30 cellular contexts compared by ENCODE assay signal in genomic region chr2:99638791-99639190, GRCh38.
"Had no signal": no experiment of that assay in that cellular context is flagged by ENCODE, and none has a peak within 500 bp of the region (broad histone marks: within the 10 kb centered on the region; RNA-seq: fewer than 3 reads in every experiment).

No MANE protein-coding gene starts in this region.

- H3K36me3 ChIP-seq: cardiac muscle cell, gastrocnemius medialis, left ventricle myocardium inferior, pancreas, sigmoid colon, stomach, thyroid gland, upper lobe of right lung had no signal

- H3K27ac ChIP-seq: body of pancreas, cardiac muscle cell, coronary artery, dorsolateral prefrontal cortex, gastrocnemius medialis, left ventricle myocardium inferior, pancreas, psoas muscle, sigmoid colon, stomach, thyroid gland, upper lobe of right lung had no signal

- H3K27me3 ChIP-seq: body of pancreas, cardiac muscle cell, dorsolateral prefrontal cortex, gastrocnemius medialis, pancreas, sigmoid colon, stomach, thyroid gland, upper lobe of right lung had no signal

- H3K4me3 ChIP-seq: body of pancreas, cardiac muscle cell, coronary artery, dorsolateral prefrontal cortex, gastrocnemius medialis, left ventricle myocardium inferior, pancreas, psoas muscle, sigmoid colon, stomach, thyroid gland, upper lobe of right lung had no signal

- H3K9me3 ChIP-seq: gastrocnemius medialis, left ventricle myocardium inferior, pancreas, psoas muscle, sigmoid colon, stomach, thyroid gland, upper lobe of right lung had no signal

- H3K27ac Mint-ChIP-seq: activated naive CD8-positive, alpha-beta T cell had no signal

- DNase-seq: activated CD4-positive, alpha-beta T cell treated with anti-CD3 and anti-CD28 coated beads for 4 hours; activated CD4-positive, alpha-beta T cell treated with anti-CD3 and anti-CD28 coated beads, Interleukin-2, amount 50 U/mL, for 48 hours; activated CD8-positive, alpha-beta memory T cell treated with anti-CD3 and anti-CD28 coated beads for 24 hours; activated effector memory CD4-positive, alpha-beta T cell treated with Interleukin-2 at 50 U/mL for 16 hours; activated naive CD4-positive, alpha-beta T cell treated with Interleukin-2 at 50 U/mL for 16 hours; aorta; body of pancreas; dorsolateral prefrontal cortex; effector memory CD4-positive, alpha-beta T cell; erythroblast; gastrocnemius medialis; glutamatergic neuron; islet precursor cell; left ventricle myocardium inferior; nucleus accumbens; pancreas; psoas muscle; sigmoid colon; small intestine; stimulated activated CD4-positive, alpha-beta T cell treated with anti-CD3 and anti-CD28 coated beads, Interleukin-1b, Interleukin-23, amount 100 ng/mL, for 48 hours; stimulated activated CD4-positive, alpha-beta T cell treated with anti-CD3 and anti-CD28 coated beads, Interleukin-4, amount 100 ng/mL, for 4 hours; stimulated activated CD8-positive, alpha-beta memory T cell treated with anti-CD3 and anti-CD28 coated beads, Interleukin-4, amount 100 ng/mL, for 48 hours; stomach; thyroid gland; upper lobe of right lung had no signal

- H3K9me3 Mint-ChIP-seq: neural crest cell; stimulated activated memory B cell treated with anti-CD40 and anti-IgM and Interleukin-4, amounts not matched to agents 10 μg/mL and 1 μg/mL and 100 μg/mL, for 72 hours had no signal

- H3K4me1 ChIP-seq: pancreas had no signal

- H3K4me3 Mint-ChIP-seq: activated naive CD8-positive, alpha-beta T cell; neural crest cell; stimulated activated memory B cell treated with anti-CD40 and anti-IgM and Interleukin-4, amounts not matched to agents 10 μg/mL and 1 μg/mL and 100 μg/mL, for 72 hours had no signal

- H3K27me3 Mint-ChIP-seq: activated naive CD8-positive, alpha-beta T cell; stimulated activated memory B cell treated with anti-CD40 and anti-IgM and Interleukin-4, amounts not matched to agents 10 μg/mL and 1 μg/mL and 100 μg/mL, for 72 hours had no signal
